In genomic region chr3:118755402-118755801, GRCh38 we compare ENCODE assay signal across 23 cellular contexts.
"Had no signal": no experiment of that assay in that cellular context is flagged by ENCODE, and none has a peak within 500 bp of the region (broad histone marks: within the 10 kb centered on the region; RNA-seq: fewer than 3 reads in every experiment).

No MANE protein-coding gene starts in this region.

- DNase-seq: effector CD4-positive, alpha-beta T cell; endodermal cell; erythroblast; heart left ventricle; islet precursor cell; left ventricle myocardium inferior; mesenchymal stem cell; mucosa of descending colon; naive thymus-derived CD8-positive, alpha-beta T cell; nucleus accumbens; ovary; right cardiac atrium; stimulated activated CD4-positive, alpha-beta T cell treated with anti-CD3 and anti-CD28 coated beads, Interleukin-4, amount 100 ng/mL, for 1 hour; stimulated activated CD8-positive, alpha-beta memory T cell treated with anti-CD3 and anti-CD28 coated beads, Interleukin-4, amount 100 ng/mL, for 48 hours; stimulated activated naive CD8-positive, alpha-beta T cell treated with anti-CD3 and anti-CD28 coated beads, Interleukin-15, Interleukin-2, amounts not matched to agents 100 U/mL and 50 U/mL, for 24 hours; thyroid gland had no signal

- H3K36me3 ChIP-seq: heart left ventricle, left ventricle myocardium inferior, ovary, suprapubic skin, thyroid gland had no signal

- H3K27ac ChIP-seq: coronary artery, heart left ventricle, left ventricle myocardium inferior, ovary, suprapubic skin, thyroid gland had no signal

- ATAC-seq: heart left ventricle; mucosa of descending colon; naive thymus-derived CD8-positive, alpha-beta T cell; right cardiac atrium; stimulated activated effector memory CD8-positive, alpha-beta T cell treated with anti-CD3 and anti-CD28 coated beads, Interleukin-12 subunit alpha, Interleukin-12 subunit beta, amount 100 ng/mL, for 72 hours; stimulated activated naive CD8-positive, alpha-beta T cell treated with anti-CD3 and anti-CD28 coated beads, Interleukin-15, Interleukin-2, amounts not matched to agents 100 U/mL and 50 U/mL, for 24 hours had no signal

- H3K9me3 ChIP-seq: left ventricle myocardium inferior, mucosa of descending colon, ovary, suprapubic skin, thyroid gland had no signal

- FAIRE-seq: endothelial cell of umbilical vein, frontal cortex, urothelium cell line had no signal

- H3K27me3 ChIP-seq: heart left ventricle, ovary, suprapubic skin, thyroid gland had no signal

- H3K4me1 ChIP-seq: heart left ventricle, left ventricle myocardium inferior, suprapubic skin, thyroid gland had no signal

- H3K4me3 ChIP-seq: coronary artery, heart left ventricle, left ventricle myocardium inferior, lung, mucosa of descending colon, ovary, suprapubic skin, thyroid gland had no signal
